In the genomic region with DNA sequence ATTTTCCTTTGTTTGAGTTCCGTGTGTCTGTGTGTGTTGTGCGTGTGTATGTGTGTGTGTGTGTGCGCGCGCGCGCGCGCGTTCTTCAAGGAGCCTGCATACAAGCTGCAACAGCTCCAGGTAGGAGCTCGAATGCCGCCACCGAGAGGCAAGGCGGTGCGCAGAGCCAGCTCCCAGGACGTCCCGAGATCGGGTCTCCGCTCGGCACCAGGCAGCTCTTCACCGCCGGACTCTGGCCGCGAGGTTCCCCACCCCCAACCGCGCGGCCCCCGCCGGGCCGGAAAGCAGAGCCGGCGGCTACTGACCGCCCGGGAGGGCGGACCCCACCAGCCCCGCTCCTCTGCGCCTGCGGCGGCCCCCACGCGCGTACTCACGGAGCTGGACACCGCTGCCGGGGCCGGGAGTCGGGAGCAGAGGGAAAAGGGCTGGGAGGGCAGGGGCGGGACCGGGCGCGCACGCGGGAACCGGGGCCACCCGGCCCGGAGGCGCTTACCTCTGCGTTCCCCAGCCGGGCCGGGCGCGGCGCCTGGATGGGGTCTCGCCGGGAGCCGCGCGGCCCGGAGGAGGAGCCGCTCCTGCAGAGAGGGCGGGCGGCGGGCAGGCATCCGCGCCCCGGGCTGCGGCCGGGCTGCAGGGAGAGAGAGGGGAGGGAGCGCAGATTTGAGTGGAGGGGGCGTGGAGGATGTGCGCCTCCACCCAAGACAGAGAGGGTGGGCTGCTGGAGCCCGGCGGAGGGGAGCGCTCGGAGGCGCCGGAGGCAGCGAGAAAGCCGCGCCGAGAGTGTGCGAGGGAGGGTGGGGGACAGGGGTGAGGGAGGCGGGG, we compare ENCODE assay signal across 8 cellular contexts. TPM values are rescaled to one million over a fixed set of nuclear protein-coding genes. Genes with fewer than 3 reads are reported as not detected.
DNase-seq lines count a peak whose midpoint lies in the region; ATAC-seq, FAIRE-seq and TF ChIP-seq lines count a peak whose summit lies in the region.

No MANE protein-coding gene starts in this region.

- H3K9me3 Mint-ChIP-seq in CD14-positive monocyte, result peaks cover 0 to 7% (median 3%) of the 10 kb centered on the region in 7 donors

- ATAC-seq in HG02763 (IDR thresholded peaks at IDR 0.05; ENCODE audit: unreplicated experiment), result no peak
- ATAC-seq in GM21529 (IDR thresholded peaks at IDR 0.05; ENCODE audit: unreplicated experiment), result no peak

- 0 to 2% (median 1%) methylated on average over 23 to 93 of the region's 93 CpGs for WGBS in spleen, 5 donors

- no peak for DNase-seq in CD14-positive monocyte (ENCODE audit: low spot score)
- DNase-seq in HCEC 1CT, result peak; percentile 67
- peak; percentile 70 for DNase-seq in RKO (ENCODE audit: low spot score)
- DNase-seq in choroid plexus epithelial cell (ENCODE audit: low read depth), result peak; percentile 83
- DNase-seq in kidney, result peak; percentile 87
- DNase-seq in spleen, result peak; percentile 78

- H3K27me3 ChIP-seq in spleen (replicated peaks in 1 of 7), result peaks cover 0 to 41% (median 14%) of the 10 kb centered on the region in 7 donors

- H3K4me3 ChIP-seq in choroid plexus epithelial cell (ENCODE audit: low read depth, low read length) (peak overlapping the region; percentile 73), kidney (ENCODE audit: low read length in 2 of 2) (peak overlapping the region; percentile 57 to 63), spleen (peak overlapping the region; percentile 52 to 82 (median 69))

- H3K4me1 Mint-ChIP-seq in CD14-positive monocyte, result peaks cover 23% of the 10 kb centered on the region

- H3K4me3 Mint-ChIP-seq in CD14-positive monocyte, result peak overlapping the region; percentile 71 to 91

- H3K9me3 ChIP-seq in kidney (ENCODE audit: control insufficient read depth in 1 of 2, low read length in 2 of 2), result no peaks in the 10 kb centered on the region
- no peaks in the 10 kb centered on the region for H3K9me3 ChIP-seq in spleen

- peaks cover 0 to 3% of the 10 kb centered on the region in 2 donors for H3K36me3 Mint-ChIP-seq in CD14-positive monocyte

- no peak for TF ChIP-seq CTCF in CD14-positive monocyte (IDR thresholded peaks at IDR 0.05)
- no peak for TF ChIP-seq CTCF in choroid plexus epithelial cell (conservative IDR thresholded peaks at IDR 0.05; ENCODE audit: low read depth, low read length)
- no peak for TF ChIP-seq CTCF in kidney (IDR thresholded peaks at IDR 0.05; ENCODE audit: borderline replicate concordance, extremely low read depth, insufficient read depth)
- no peak for TF ChIP-seq CTCF in spleen (IDR thresholded peaks at IDR 0.05 in 8 of 11, conservative IDR thresholded peaks at IDR 0.05 in 3 of 11)

- peaks cover 38 to 55% (median 51%) of the 10 kb centered on the region in 3 donors for H3K27me3 Mint-ChIP-seq in CD14-positive monocyte (ENCODE audit: low read depth in 3 of 3)

- H3K27ac ChIP-seq in kidney (ENCODE audit: low read depth in 2 of 2, low read length in 2 of 2), result peak overlapping the region; percentile 51 to 69
- H3K27ac ChIP-seq in spleen, result peak overlapping the region; percentile 73 to 92 (median 86)

- intact Hi-C loops in CD14-positive monocyte (cut with micrococcal nuclease), result no loop called here
- intact Hi-C loops in kidney (cut with DNase I), result no loop called here
- intact Hi-C loops in spleen (cut with DNase I; ENCODE audit: low total_unique reads), result no loop called here

- FAIRE-seq in kidney (lab: Jason Lieb, UNC), result no peak

- no peak overlapping the region for H3K9ac ChIP-seq in kidney (ENCODE audit: low read length in 2 of 2)

- H3K27ac Mint-ChIP-seq in CD14-positive monocyte, result no peak overlapping the region

- H3K4me1 ChIP-seq in kidney (ENCODE audit: control insufficient read depth in 1 of 2, insufficient read depth in 1 of 2, low read depth in 1 of 2, low read length in 2 of 2) (no peaks in the 10 kb centered on the region), spleen (peaks cover 3 to 52% (median 33%) of the 10 kb centered on the region in 6 donors)

- TF ChIP-seq POLR2A in spleen (IDR thresholded peaks at IDR 0.05), result peak in 1 of 3 donors; percentile 2

- H3K36me3 ChIP-seq in kidney (ENCODE audit: control insufficient read depth in 1 of 2, insufficient read depth in 2 of 2, low read length in 2 of 2), result no peaks in the 10 kb centered on the region
- no peaks in the 10 kb centered on the region for H3K36me3 ChIP-seq in spleen

RNA-seq across cellular contexts. Expression of a gene that starts 40.3 kb away (rescaled TPM):
- 10 to 100 TPM; 18.7 to 18.9 TPM for polyA plus RNA-seq in CD14-positive monocyte
- total RNA-seq in kidney, result 23.7 TPM
- polyA plus RNA-seq in kidney (ENCODE audit: insufficient read depth, low read depth, low replicate concordance), result 27.3 TPM
- 10 to 100 TPM; 17.7 to 33.6 (median 26.6) TPM for total RNA-seq in spleen
- 10 to 100 TPM in 2 of 3 donors, 1 to 10 TPM in 1; 9.8 to 25.3 (median 17.0) TPM for polyA plus RNA-seq in spleen
